Comparison of ENCODE assay signal across 36 cellular contexts in genomic region chr3:55729546-55729945, GRCh38.
"Had no signal": no experiment of that assay in that cellular context is flagged by ENCODE, and none has a peak within 500 bp of the region (broad histone marks: within the 10 kb centered on the region; RNA-seq: fewer than 3 reads in every experiment).

No MANE protein-coding gene starts in this region.

- H3K4me1 ChIP-seq: adrenal gland, body of pancreas, breast epithelium had no signal

- H3K4me3 ChIP-seq: adrenal gland, body of pancreas, breast epithelium had no signal

- H3K36me3 Mint-ChIP-seq: activated CD4-positive, alpha-beta memory T cell treated with anti-CD3 and anti-CD28 coated beads for 36 hours; activated naive CD4-positive, alpha-beta T cell treated with anti-CD3 and anti-CD28 coated beads, Interleukin-2, amount 50 U/mL, for 72 hours; activated naive CD8-positive, alpha-beta T cell treated with anti-CD3 and anti-CD28 coated beads for 36 hours had no signal

- H3K9me3 ChIP-seq: adrenal gland, body of pancreas, breast epithelium had no signal

- H3K4me3 Mint-ChIP-seq: activated B cell treated with CpG ODN at 0.5 μM for 24 hours; activated CD4-positive, alpha-beta memory T cell treated with anti-CD3 and anti-CD28 coated beads for 36 hours; activated CD4-positive, alpha-beta T cell treated with anti-CD3 and anti-CD28 coated beads, Interleukin-2, amount 10 ng/mL, durations not matched to agents 24 days and 14 days; activated CD8-positive, alpha-beta T cell treated with anti-CD3 and anti-CD28 coated beads for 36 hours; activated naive CD4-positive, alpha-beta T cell treated with anti-CD3 and anti-CD28 coated beads for 36 hours; activated naive CD8-positive, alpha-beta T cell treated with anti-CD3 and anti-CD28 coated beads for 36 hours; activated T-cell treated with anti-CD3 and anti-CD28 coated beads, Interleukin-2, amount 50 U/mL, for 4 hours; activated T-cell treated with anti-CD3 and anti-CD28 coated beads, Interleukin-2, amount 50 U/mL, for 72 hours; activated T-helper 1 cell treated with anti-CD3 and anti-CD28 coated beads, Interleukin-12 subunit alpha, Interleukin-12 subunit beta, Interleukin-2, Interleukin-4 antibody, amounts not matched to agents 30 ng/mL and 10 ng/mL and 1 ng/mL, durations not matched to agents 14 hours and 24 hours and 36 hours; activated T-helper 17 cell treated with anti-CD3 and anti-CD28 coated beads, Interleukin-2, amount 50 U/mL, for 72 hours; T-helper 1 cell treated with Interleukin-12 subunit alpha and Interleukin-12 subunit beta and Interleukin-4 antibody, amounts not matched to agents 30 μg/mL and 1 μg/mL, for 36 hours; T-helper 2 cell treated with Interferon-gamma antibody and Interleukin-4, amounts not matched to agents 5 μg/mL and 100 μg/mL, for 36 hours had no signal

- DNase-seq: activated B cell treated with CpG ODN at 0.5 μM for 24 hours; activated CD4-positive, alpha-beta memory T cell treated with anti-CD3 and anti-CD28 coated beads for 36 hours; activated CD4-positive, alpha-beta T cell treated with anti-CD3 and anti-CD28 coated beads for 4 hours; activated CD4-positive, alpha-beta T cell treated with anti-CD3 and anti-CD28 coated beads, Interleukin-2, amount 10 ng/mL, durations not matched to agents 24 days and 14 days; activated CD4-positive, alpha-beta T cell treated with anti-CD3 and anti-CD28 coated beads, Interleukin-2, amount 50 U/mL, for 1 hour; activated CD4-positive, alpha-beta T cell treated with anti-CD3 and anti-CD28 coated beads, Interleukin-2, amount 50 U/mL, for 4 hours; activated CD4-positive, CD25-positive, alpha-beta regulatory T cell treated with anti-CD3 and anti-CD28 coated beads, Interleukin-2, amount 50 U/mL, for 72 hours; activated CD8-positive, alpha-beta memory T cell treated with anti-CD3 and anti-CD28 coated beads, Interleukin-2, amount 50 U/mL, for 4 hours; activated CD8-positive, alpha-beta T cell treated with anti-CD3 and anti-CD28 coated beads for 36 hours; activated effector memory CD4-positive, alpha-beta T cell treated with anti-CD3 and anti-CD28 coated beads, Interleukin-2, amount 50 U/mL, for 16 hours; activated gamma-delta T cell treated with Interleukin-2 at 50 U/mL for 16 hours; activated naive CD4-positive, alpha-beta T cell; activated naive CD4-positive, alpha-beta T cell treated with anti-CD3 and anti-CD28 coated beads for 36 hours; activated naive CD4-positive, alpha-beta T cell treated with anti-CD3 and anti-CD28 coated beads, Interleukin-2, amount 50 U/mL, for 16 hours; activated naive CD8-positive, alpha-beta T cell treated with anti-CD3 and anti-CD28 coated beads for 36 hours; activated T-cell treated with anti-CD3 and anti-CD28 coated beads for 4 hours; activated T-cell treated with anti-CD3 and anti-CD28 coated beads, Interleukin-2, amount 50 U/mL, for 1 hour; activated T-cell treated with anti-CD3 and anti-CD28 coated beads, Interleukin-2, amount 50 U/mL, for 4 hours; activated T-cell treated with anti-CD3 and anti-CD28 coated beads, Interleukin-2, amount 50 U/mL, for 72 hours; adrenal gland; amniotic stem cell; aorta; body of pancreas; brain microvascular endothelial cell; central memory CD4-positive, alpha-beta T cell; T-helper 2 cell; T-helper 9 cell had no signal

- FAIRE-seq: astrocyte, TTC549 had no signal

- H3K36me3 ChIP-seq: adrenal gland, brain microvascular endothelial cell, breast epithelium had no signal

- H3K27ac Mint-ChIP-seq: activated B cell treated with CpG ODN at 0.5 μM for 24 hours; activated CD4-positive, alpha-beta memory T cell treated with anti-CD3 and anti-CD28 coated beads for 36 hours; activated CD4-positive, alpha-beta T cell treated with anti-CD3 and anti-CD28 coated beads, Interleukin-2, amount 10 ng/mL, durations not matched to agents 24 days and 14 days; activated CD8-positive, alpha-beta T cell treated with anti-CD3 and anti-CD28 coated beads for 36 hours; activated naive CD4-positive, alpha-beta T cell treated with anti-CD3 and anti-CD28 coated beads for 36 hours; activated naive CD4-positive, alpha-beta T cell treated with anti-CD3 and anti-CD28 coated beads, Interleukin-2, amount 50 U/mL, for 72 hours; activated naive CD8-positive, alpha-beta T cell treated with anti-CD3 and anti-CD28 coated beads for 36 hours; activated T-cell treated with anti-CD3 and anti-CD28 coated beads, Interleukin-2, amount 50 U/mL, for 72 hours; activated T-helper 1 cell treated with anti-CD3 and anti-CD28 coated beads, Interleukin-12 subunit alpha, Interleukin-12 subunit beta, Interleukin-2, Interleukin-4 antibody, amounts not matched to agents 30 ng/mL and 10 ng/mL and 1 ng/mL, durations not matched to agents 14 hours and 24 hours and 36 hours; activated T-helper 17 cell treated with anti-CD3 and anti-CD28 coated beads, Interleukin-2, amount 50 U/mL, for 72 hours; T-helper 1 cell treated with Interleukin-12 subunit alpha and Interleukin-12 subunit beta and Interleukin-4 antibody, amounts not matched to agents 30 μg/mL and 1 μg/mL, for 36 hours; T-helper 2 cell treated with Interferon-gamma antibody and Interleukin-4, amounts not matched to agents 5 μg/mL and 100 μg/mL, for 36 hours had no signal

- H3K9me3 Mint-ChIP-seq: activated B cell treated with CpG ODN at 0.5 μM for 24 hours; activated CD4-positive, alpha-beta memory T cell treated with anti-CD3 and anti-CD28 coated beads for 36 hours; activated CD4-positive, alpha-beta T cell treated with anti-CD3 and anti-CD28 coated beads, Interleukin-2, amount 10 ng/mL, durations not matched to agents 24 days and 14 days; activated CD8-positive, alpha-beta T cell treated with anti-CD3 and anti-CD28 coated beads for 36 hours; activated naive CD8-positive, alpha-beta T cell treated with anti-CD3 and anti-CD28 coated beads for 36 hours; activated T-cell treated with anti-CD3 and anti-CD28 coated beads, Interleukin-2, amount 50 U/mL, for 4 hours; activated T-cell treated with anti-CD3 and anti-CD28 coated beads, Interleukin-2, amount 50 U/mL, for 72 hours; activated T-helper 1 cell treated with anti-CD3 and anti-CD28 coated beads, Interleukin-12 subunit alpha, Interleukin-12 subunit beta, Interleukin-2, Interleukin-4 antibody, amounts not matched to agents 30 ng/mL and 10 ng/mL and 1 ng/mL, durations not matched to agents 14 hours and 24 hours and 36 hours; T-helper 1 cell treated with Interleukin-12 subunit alpha and Interleukin-12 subunit beta and Interleukin-4 antibody, amounts not matched to agents 30 μg/mL and 1 μg/mL, for 36 hours; T-helper 2 cell treated with Interferon-gamma antibody and Interleukin-4, amounts not matched to agents 5 μg/mL and 100 μg/mL, for 36 hours had no signal

- ATAC-seq: activated CD8-positive, alpha-beta T cell treated with anti-CD3 and anti-CD28 coated beads for 36 hours; activated naive CD4-positive, alpha-beta T cell treated with anti-CD3 and anti-CD28 coated beads, Interleukin-2, amount 50 U/mL, for 72 hours; activated T-cell treated with anti-CD3 and anti-CD28 coated beads, Interleukin-2, amount 50 U/mL, for 4 hours; activated T-cell treated with anti-CD3 and anti-CD28 coated beads, Interleukin-2, amount 50 U/mL, for 72 hours; activated T-helper 17 cell treated with anti-CD3 and anti-CD28 coated beads, Interleukin-2, amount 50 U/mL, for 72 hours; body of pancreas had no signal

- H3K4me1 Mint-ChIP-seq: activated CD4-positive, alpha-beta T cell treated with anti-CD3 and anti-CD28 coated beads, Interleukin-2, amount 10 ng/mL, durations not matched to agents 24 days and 14 days; activated naive CD8-positive, alpha-beta T cell treated with anti-CD3 and anti-CD28 coated beads for 36 hours; activated T-helper 17 cell treated with anti-CD3 and anti-CD28 coated beads, Interleukin-2, amount 50 U/mL, for 72 hours had no signal

- H3K27me3 Mint-ChIP-seq: activated B cell treated with CpG ODN at 0.5 μM for 24 hours; activated CD4-positive, alpha-beta memory T cell treated with anti-CD3 and anti-CD28 coated beads for 36 hours; activated CD4-positive, alpha-beta T cell treated with anti-CD3 and anti-CD28 coated beads, Interleukin-2, amount 10 ng/mL, durations not matched to agents 24 days and 14 days; activated CD8-positive, alpha-beta T cell treated with anti-CD3 and anti-CD28 coated beads for 36 hours; activated T-helper 17 cell treated with anti-CD3 and anti-CD28 coated beads, Interleukin-2, amount 50 U/mL, for 72 hours had no signal

- H3K27me3 ChIP-seq: adrenal gland, body of pancreas, brain microvascular endothelial cell, breast epithelium had no signal

- H3K27ac ChIP-seq: adrenal gland, body of pancreas, brain microvascular endothelial cell, breast epithelium, VCaP had no signal
